13 cellular contexts compared by ENCODE assay signal in the genomic region with DNA sequence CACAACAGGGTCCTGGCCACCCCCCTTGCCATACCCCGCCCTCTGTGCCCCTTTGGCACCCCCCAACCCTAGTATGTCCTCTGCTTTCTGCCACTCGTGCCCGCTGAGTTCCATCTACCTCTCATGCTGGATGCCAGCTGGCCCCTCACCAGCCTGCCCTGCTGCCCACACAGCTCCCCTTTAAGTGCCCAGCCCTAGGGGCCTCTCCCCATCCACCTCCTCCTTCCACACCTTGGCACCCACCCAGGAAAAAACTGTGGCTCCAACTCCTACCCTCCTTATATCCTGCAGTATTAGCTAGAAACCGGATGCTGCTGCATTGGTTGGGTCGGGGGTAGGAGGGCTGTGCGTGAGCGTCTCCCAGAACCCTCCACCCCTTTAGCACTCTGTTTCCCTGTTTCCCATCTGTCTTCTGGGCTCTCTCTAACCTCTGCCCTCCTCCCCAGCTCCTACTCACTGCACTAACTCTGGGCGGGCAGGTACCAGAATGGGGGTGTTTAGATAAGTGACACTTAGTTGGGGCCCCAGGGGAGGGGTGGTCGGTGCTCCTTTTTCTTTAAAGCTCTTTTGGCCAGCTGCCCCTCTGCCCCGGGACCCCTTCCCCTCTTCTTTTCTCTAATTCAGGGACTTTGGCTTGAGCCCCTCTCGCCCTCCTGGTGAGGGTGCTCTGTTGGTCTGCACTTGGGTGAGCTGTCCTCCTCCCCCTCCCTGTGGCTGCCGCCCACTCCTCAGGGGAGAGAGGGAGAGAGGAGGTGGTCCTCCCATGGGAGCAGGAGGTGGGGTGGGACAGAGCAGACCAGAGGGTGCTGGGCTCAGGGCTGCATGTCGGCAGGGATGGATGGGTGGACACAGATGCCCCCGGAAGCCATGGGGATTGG. TPM values are rescaled to one million over a fixed set of nuclear protein-coding genes. Genes with fewer than 3 reads are reported as not detected.
DNase-seq lines count a peak whose midpoint lies in the region; ATAC-seq and TF ChIP-seq lines count a peak whose summit lies in the region.
"Had no signal": no experiment of that assay in that cellular context is flagged by ENCODE, and none has a peak within 500 bp of the region (broad histone marks: within the 10 kb centered on the region; RNA-seq: fewer than 3 reads in every experiment).

No MANE protein-coding gene starts in this region.

- H3K4me3 ChIP-seq in HEK293 (ENCODE audit: low read depth, low read length) (no peak overlapping the region), testis (no peak overlapping the region)

- intact Hi-C loops in testis (cut with DNase I; ENCODE audit: low total_unique reads), result no loop called here

- ATAC-seq in HG03097 (IDR thresholded peaks at IDR 0.05; ENCODE audit: low FRiP score, unreplicated experiment), result no peak

- no peak overlapping the region for H3K4me3 Mint-ChIP-seq in mesothelial cell of epicardium
- H3K4me3 Mint-ChIP-seq: activated naive CD4-positive, alpha-beta T cell treated with anti-CD3 and anti-CD28 coated beads, Interleukin-2, amount 50 U/mL, for 24 hours had no signal

- no peaks in the 10 kb centered on the region for H3K4me1 ChIP-seq in HEK293 (ENCODE audit: control insufficient read depth, insufficient read depth, low read length)
- H3K4me1 ChIP-seq in testis, result peaks cover 51% of the 10 kb centered on the region

- no peaks in the 10 kb centered on the region for H3K27me3 Mint-ChIP-seq in mesothelial cell of epicardium (ENCODE audit: low read depth)
- H3K27me3 Mint-ChIP-seq: activated naive CD4-positive, alpha-beta T cell treated with anti-CD3 and anti-CD28 coated beads, Interleukin-2, amount 50 U/mL, for 24 hours had no signal

- H3K4me1 Mint-ChIP-seq in mesothelial cell of epicardium, result peaks cover 21% of the 10 kb centered on the region

- H3K9me3 Mint-ChIP-seq in mesothelial cell of epicardium, result no peaks in the 10 kb centered on the region
- H3K9me3 Mint-ChIP-seq: activated naive CD4-positive, alpha-beta T cell treated with anti-CD3 and anti-CD28 coated beads, Interleukin-2, amount 50 U/mL, for 24 hours had no signal

- peak overlapping the region; percentile 25 for H3K27ac Mint-ChIP-seq in mesothelial cell of epicardium

- TF ChIP-seq CTCF in HEK293 (tag by site-specific recombination; IDR thresholded peaks at IDR 0.05) (no peak), mesothelial cell of epicardium (IDR thresholded peaks at IDR 0.05; ENCODE audit: unreplicated experiment) (no peak), testis (IDR thresholded peaks at IDR 0.05) (no peak)

- no peaks in the 10 kb centered on the region for H3K9me3 ChIP-seq in HEK293 (ENCODE audit: control insufficient read depth, insufficient read depth, low read depth, low read length)
- H3K9me3 ChIP-seq in testis, result no peaks in the 10 kb centered on the region

- peak; percentile 28 for DNase-seq in astrocyte of the hippocampus (ENCODE audit: low read depth, low spot score)
- DNase-seq in mesothelial cell of epicardium (ENCODE audit: low spot score in 2 of 2, unreplicated experiment in 2 of 2), result no peak
- DNase-seq in testis, result no peak
- DNase-seq in MV-4-11 (lab: John Stamatoyannopoulos, UW), result no peak
- DNase-seq in superior temporal gyrus (ENCODE audit: extremely low spot score), result no peak
- DNase-seq: cerebellar nuclear complex, COR-L47, mammary epithelial cell, NCI-H1105, NCI-H526 had no signal

- 71 to 72% methylated on average over 13 to 14 of the region's 14 CpGs for WGBS in testis, 2 donors

- peaks cover 12 to 60% of the 10 kb centered on the region in 2 experiments; a peak in 2 of 3 replicates for H3K36me3 ChIP-seq in HEK293 (ENCODE audit: control insufficient read depth in 2 of 2, insufficient read depth in 1 of 2, low read length in 2 of 2)
- H3K36me3 ChIP-seq in testis (ENCODE audit: low read depth, missing control alignments), result no peaks in the 10 kb centered on the region

- H3K36me3 Mint-ChIP-seq in mesothelial cell of epicardium, result peaks cover 25% of the 10 kb centered on the region

- H3K27ac ChIP-seq in HEK293 (ENCODE audit: extremely low read depth, low read depth, low read length) (no peak overlapping the region), testis (peak overlapping the region; percentile 67 to 99)

- no peaks in the 10 kb centered on the region for H3K27me3 ChIP-seq in testis

- no peak for TF ChIP-seq POLR2A in testis (IDR thresholded peaks at IDR 0.05)

- CTCF ChIA-PET in HEK293 (lab: Yijun Ruan, JAX), result interaction anchor here (0.6 to 3.6 kb wide), 7 partner anchors 15 to 77 kb away, joined by 3 to 21 read pairs (median 3); no protein-coding TSS in a partner anchor

- POLR2A ChIA-PET in HEK293 (lab: Yijun Ruan, JAX), result interaction anchor here (0.9 to 1.5 kb wide), 4 partner anchors 17 to 36 kb away, joined by 3 to 6 read pairs (median 4); a partner anchor contains a TSS

TF ChIP-seq in HEK293, 187 proteins besides CTCF, POLR2A, EP300 and RAD21 (continues in another document):
- TF ChIP-seq, protein P1, sequence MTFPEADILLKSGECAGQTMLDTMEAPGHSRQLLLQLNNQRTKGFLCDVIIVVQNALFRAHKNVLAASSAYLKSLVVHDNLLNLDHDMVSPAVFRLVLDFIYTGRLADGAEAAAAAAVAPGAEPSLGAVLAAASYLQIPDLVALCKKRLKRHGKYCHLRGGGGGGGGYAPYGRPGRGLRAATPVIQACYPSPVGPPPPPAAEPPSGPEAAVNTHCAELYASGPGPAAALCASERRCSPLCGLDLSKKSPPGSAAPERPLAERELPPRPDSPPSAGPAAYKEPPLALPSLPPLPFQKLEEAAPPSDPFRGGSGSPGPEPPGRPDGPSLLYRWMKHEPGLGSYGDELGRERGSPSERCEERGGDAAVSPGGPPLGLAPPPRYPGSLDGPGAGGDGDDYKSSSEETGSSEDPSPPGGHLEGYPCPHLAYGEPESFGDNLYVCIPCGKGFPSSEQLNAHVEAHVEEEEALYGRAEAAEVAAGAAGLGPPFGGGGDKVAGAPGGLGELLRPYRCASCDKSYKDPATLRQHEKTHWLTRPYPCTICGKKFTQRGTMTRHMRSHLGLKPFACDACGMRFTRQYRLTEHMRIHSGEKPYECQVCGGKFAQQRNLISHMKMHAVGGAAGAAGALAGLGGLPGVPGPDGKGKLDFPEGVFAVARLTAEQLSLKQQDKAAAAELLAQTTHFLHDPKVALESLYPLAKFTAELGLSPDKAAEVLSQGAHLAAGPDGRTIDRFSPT (tag by site-specific recombination; IDR thresholded peaks at IDR 0.05), result 0 out of 2 replicates have a peak, but pooled peaks have one; percentile 17
- TF ChIP-seq ZNF10 (tag by site-specific recombination; IDR thresholded peaks at IDR 0.05), result no peak
- no peak for TF ChIP-seq ZNF660 (tag by site-specific recombination; IDR thresholded peaks at IDR 0.05)
- TF ChIP-seq ZNF544 (tag by site-specific recombination; IDR thresholded peaks at IDR 0.05), result no peak
- TF ChIP-seq ZNF48 (tag by site-specific recombination; IDR thresholded peaks at IDR 0.05), result no peak
- TF ChIP-seq ZNF324 (tag by site-specific recombination; IDR thresholded peaks at IDR 0.05), result no peak
- no peak for TF ChIP-seq ZNF677 (tag by site-specific recombination; IDR thresholded peaks at IDR 0.05)
- no peak for TF ChIP-seq ZNF658 (tag by site-specific recombination; IDR thresholded peaks at IDR 0.05)
- TF ChIP-seq BCL11B (tag by site-specific recombination; IDR thresholded peaks at IDR 0.05; ENCODE audit: low read depth), result no peak
- TF ChIP-seq ZBTB21 (tag by site-specific recombination; IDR thresholded peaks at IDR 0.05), result no peak
- no peak for TF ChIP-seq ZNF707 (tag by site-specific recombination; IDR thresholded peaks at IDR 0.05)
- no peak for TF ChIP-seq ZSCAN30 (tag by site-specific recombination; IDR thresholded peaks at IDR 0.05)
- TF ChIP-seq ZNF155 (tag by site-specific recombination; IDR thresholded peaks at IDR 0.05), result 0 out of 2 replicates have a peak, but pooled peaks have one; percentile 17
- no peak for TF ChIP-seq HOXA7 (CRISPR knock-in tag; IDR thresholded peaks at IDR 0.05; ENCODE audit: borderline replicate concordance)
- TF ChIP-seq, protein P2, sequence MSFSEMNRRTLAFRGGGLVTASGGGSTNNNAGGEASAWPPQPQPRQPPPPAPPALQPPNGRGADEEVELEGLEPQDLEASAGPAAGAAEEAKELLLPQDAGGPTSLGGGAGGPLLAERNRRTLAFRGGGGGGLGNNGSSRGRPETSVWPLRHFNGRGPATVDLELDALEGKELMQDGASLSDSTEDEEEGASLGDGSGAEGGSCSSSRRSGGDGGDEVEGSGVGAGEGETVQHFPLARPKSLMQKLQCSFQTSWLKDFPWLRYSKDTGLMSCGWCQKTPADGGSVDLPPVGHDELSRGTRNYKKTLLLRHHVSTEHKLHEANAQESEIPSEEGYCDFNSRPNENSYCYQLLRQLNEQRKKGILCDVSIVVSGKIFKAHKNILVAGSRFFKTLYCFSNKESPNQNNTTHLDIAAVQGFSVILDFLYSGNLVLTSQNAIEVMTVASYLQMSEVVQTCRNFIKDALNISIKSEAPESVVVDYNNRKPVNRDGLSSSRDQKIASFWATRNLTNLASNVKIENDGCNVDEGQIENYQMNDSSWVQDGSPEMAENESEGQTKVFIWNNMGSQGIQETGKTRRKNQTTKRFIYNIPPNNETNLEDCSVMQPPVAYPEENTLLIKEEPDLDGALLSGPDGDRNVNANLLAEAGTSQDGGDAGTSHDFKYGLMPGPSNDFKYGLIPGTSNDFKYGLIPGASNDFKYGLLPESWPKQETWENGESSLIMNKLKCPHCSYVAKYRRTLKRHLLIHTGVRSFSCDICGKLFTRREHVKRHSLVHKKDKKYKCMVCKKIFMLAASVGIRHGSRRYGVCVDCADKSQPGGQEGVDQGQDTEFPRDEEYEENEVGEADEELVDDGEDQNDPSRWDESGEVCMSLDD (tag by site-specific recombination; IDR thresholded peaks at IDR 0.05), result 0 out of 2 replicates have a peak, but pooled peaks have one; percentile 35
- peak; percentile 55 for TF ChIP-seq EGR2 (tag by site-specific recombination; IDR thresholded peaks at IDR 0.05; ENCODE audit: low read depth)
- TF ChIP-seq ZNF785 (tag by site-specific recombination; IDR thresholded peaks at IDR 0.05), result no peak

RNA-seq across cellular contexts. Expression of a gene that starts 9.9 kb away (rescaled TPM):
- 2.4 to 2.6 TPM (median 2.6 TPM) in 3 replicates for total RNA-seq in mesothelial cell of epicardium
- total RNA-seq in testis, result 10 to 100 TPM; 14.4 to 23.6 TPM
- polyA plus RNA-seq in testis (ENCODE audit: insufficient read depth, low read depth, low replicate concordance), result 9.8 TPM

RNA-seq across cellular contexts. Expression of a gene that starts 27.7 kb away (rescaled TPM):
- 42.4 to 44.3 TPM (median 43.6 TPM) in 3 replicates for total RNA-seq in mesothelial cell of epicardium
- total RNA-seq in testis, result 10 to 100 TPM; 44.9 to 51.7 TPM
- polyA plus RNA-seq in testis (ENCODE audit: insufficient read depth, low read depth, low replicate concordance), result 41.2 TPM

RNA-seq across cellular contexts. Expression of a gene that starts 31.3 kb away (rescaled TPM):
- total RNA-seq in mesothelial cell of epicardium, result 132 to 139 TPM (median 135 TPM) in 3 replicates
- 100 to 1,000 TPM; 129 to 161 TPM for total RNA-seq in testis
- polyA plus RNA-seq in testis (ENCODE audit: insufficient read depth, low read depth, low replicate concordance), result 157 TPM

RNA-seq across cellular contexts. Expression of a gene that starts 36.3 kb away (rescaled TPM):
- total RNA-seq in mesothelial cell of epicardium (125 to 131 TPM (median 130 TPM) in 3 replicates), testis (100 to 1,000 TPM; 151 to 172 TPM)
- polyA plus RNA-seq in testis (ENCODE audit: insufficient read depth, low read depth, low replicate concordance), result 127 TPM

RNA-seq across cellular contexts. Expression of a gene that starts 49.9 kb away (rescaled TPM):
- 103 to 107 TPM (median 107 TPM) in 3 replicates for total RNA-seq in mesothelial cell of epicardium
- total RNA-seq in testis, result 100 to 1,000 TPM; 123 to 132 TPM
- 143 TPM for polyA plus RNA-seq in testis (ENCODE audit: insufficient read depth, low read depth, low replicate concordance)
